ENCODE assay signal across 1 cellular context in the genomic region with DNA sequence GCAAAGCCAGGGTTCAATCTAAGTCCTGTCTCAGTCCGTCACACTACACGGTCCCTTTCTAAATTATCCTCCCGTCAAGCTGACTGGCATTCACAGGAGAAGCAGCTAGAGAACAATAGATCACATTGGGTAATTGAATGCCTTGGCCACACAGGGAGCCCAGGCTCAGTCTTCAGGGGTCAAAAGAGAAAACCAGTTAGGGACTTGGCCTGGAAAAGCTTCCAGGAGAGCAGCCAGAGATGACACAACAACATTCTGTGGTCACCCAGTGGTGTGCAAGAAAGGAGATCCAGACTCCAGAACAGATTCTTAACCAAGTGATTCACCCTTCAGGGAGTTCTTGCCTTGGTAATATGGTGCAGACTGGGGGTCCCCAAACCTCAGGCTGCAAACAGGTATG.
A peak's percentile ranks its signal among the peaks of the same experiment; 100 is the strongest.
TF ChIP-seq lines count a peak whose summit lies in the region.

No MANE protein-coding gene starts in this region.

TF ChIP-seq in SK-N-SH, 30 proteins besides CTCF, POLR2A, EP300 and RAD21 (continued from another document):
- peak; percentile 91 for TF ChIP-seq FOSL2 (IDR thresholded peaks at IDR 0.05; ENCODE audit: borderline replicate concordance, low read depth)
- TF ChIP-seq, protein P1, sequence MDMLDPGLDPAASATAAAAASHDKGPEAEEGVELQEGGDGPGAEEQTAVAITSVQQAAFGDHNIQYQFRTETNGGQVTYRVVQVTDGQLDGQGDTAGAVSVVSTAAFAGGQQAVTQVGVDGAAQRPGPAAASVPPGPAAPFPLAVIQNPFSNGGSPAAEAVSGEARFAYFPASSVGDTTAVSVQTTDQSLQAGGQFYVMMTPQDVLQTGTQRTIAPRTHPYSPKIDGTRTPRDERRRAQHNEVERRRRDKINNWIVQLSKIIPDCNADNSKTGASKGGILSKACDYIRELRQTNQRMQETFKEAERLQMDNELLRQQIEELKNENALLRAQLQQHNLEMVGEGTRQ (IDR thresholded peaks at IDR 0.05; ENCODE audit: borderline replicate concordance, low read depth, low read length), result no peak
- no peak for TF ChIP-seq SMC3 (IDR thresholded peaks at IDR 0.05; ENCODE audit: low read depth, low read length)
- 0 out of 2 replicates have a peak, but pooled peaks have one; percentile 43 for TF ChIP-seq FOXM1 (IDR thresholded peaks at IDR 0.05; ENCODE audit: low read depth)
- peak; percentile 96 for TF ChIP-seq NFIC (IDR thresholded peaks at IDR 0.05; ENCODE audit: borderline replicate concordance)
- TF ChIP-seq EZH2phosphoT487 (IDR thresholded peaks at IDR 0.05; ENCODE audit: borderline replicate concordance, low read depth), result no peak
- TF ChIP-seq MEF2A (IDR thresholded peaks at IDR 0.05; ENCODE audit: borderline replicate concordance, low read depth), result 0 out of 2 replicates have a peak, but pooled peaks have one; percentile 32
- peak; percentile 93 for TF ChIP-seq PBX3 (IDR thresholded peaks at IDR 0.05)
- peak; percentile 95 for TF ChIP-seq TEAD4 (IDR thresholded peaks at IDR 0.05; ENCODE audit: borderline replicate concordance, insufficient read depth)
